ENCODE assay signal across 9 cellular contexts in the genomic region with DNA sequence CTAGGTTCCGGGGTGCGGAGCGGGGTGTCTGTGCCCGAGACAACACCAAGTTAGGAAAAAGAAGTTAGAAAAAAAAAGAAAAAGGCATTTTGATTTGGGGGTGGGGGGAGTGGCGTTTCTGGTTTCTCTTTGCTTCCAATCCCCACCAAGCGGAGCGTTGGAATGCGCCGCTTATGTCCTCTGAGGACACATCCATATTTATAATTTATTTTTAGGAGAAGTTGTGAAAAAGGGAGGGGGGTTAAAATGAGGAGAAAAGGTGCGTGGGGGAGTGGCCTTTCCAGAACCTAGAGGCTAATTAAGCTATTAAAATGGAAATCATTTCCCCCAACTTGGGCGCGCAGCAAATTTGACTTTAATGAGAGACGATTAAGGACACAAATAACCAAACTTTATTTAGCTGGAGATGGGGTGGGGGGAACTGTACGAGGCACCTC.
A peak's percentile ranks its signal among the peaks of the same experiment; 100 is the strongest.
DNase-seq lines count a peak whose midpoint lies in the region; ATAC-seq, FAIRE-seq and TF ChIP-seq lines count a peak whose summit lies in the region.
"Had no signal": no experiment of that assay in that cellular context is flagged by ENCODE, and none has a peak within 500 bp of the region (broad histone marks: within the 10 kb centered on the region; RNA-seq: fewer than 3 reads in every experiment).

No MANE protein-coding gene starts in this region.

- no peaks in the 10 kb centered on the region for H4K20me1 ChIP-seq in hepatocyte (ENCODE audit: insufficient read depth, poor library complexity, severe bottlenecking)

- ATAC-seq in GM19467 (IDR thresholded peaks at IDR 0.05; ENCODE audit: unreplicated experiment) = no peak
- ATAC-seq in HG03097 (IDR thresholded peaks at IDR 0.05; ENCODE audit: low FRiP score, unreplicated experiment) = no peak

- no peaks in the 10 kb centered on the region for H3K9me3 Mint-ChIP-seq in activated CD4-positive, alpha-beta memory T cell treated with anti-CD3 and anti-CD28 coated beads for 36 hours

- peaks cover 10% of the 10 kb centered on the region for H3K27me3 Mint-ChIP-seq in activated CD4-positive, alpha-beta memory T cell treated with anti-CD3 and anti-CD28 coated beads for 36 hours

- H3K27ac ChIP-seq in HEK293 (ENCODE audit: extremely low read depth, low read depth, low read length) (peak overlapping the region; percentile 88; the same call in 1 of the 2 replicates), hepatocyte (no peak overlapping the region), small intestine (ENCODE audit: low read depth in 1 of 2, low read length in 1 of 2) (no peak overlapping the region)
- H3K27ac ChIP-seq: neutrophil had no signal

- peak overlapping the region; percentile 99 for H3K4me2 ChIP-seq in hepatocyte

- H3K36me3 Mint-ChIP-seq in activated CD4-positive, alpha-beta memory T cell treated with anti-CD3 and anti-CD28 coated beads for 36 hours = no peaks in the 10 kb centered on the region

- WGBS in hepatocyte (ENCODE audit: low lambda C conversion rate, missing lambda C conversion rate) = 9% methylated on average over 14 of the region's 14 CpGs
- WGBS in small intestine, 3 donors = 7 to 11% (median 7%) methylated on average over 14 of the region's 14 CpGs

- H3K4me3 Mint-ChIP-seq in activated CD4-positive, alpha-beta memory T cell treated with anti-CD3 and anti-CD28 coated beads for 36 hours = peak overlapping the region; percentile 57

- CTCF ChIA-PET in HEK293 (lab: Yijun Ruan, JAX) = no interaction called here
- CTCF ChIA-PET in activated CD4-positive, alpha-beta memory T cell treated with anti-CD3 and anti-CD28 coated beads for 36 hours (lab: Charles Lee) = no interaction called here

- H3K36me3 ChIP-seq in HEK293 (ENCODE audit: control insufficient read depth in 2 of 2, insufficient read depth in 1 of 2, low read length in 2 of 2) (no peaks in the 10 kb centered on the region), hepatocyte (replicated peaks; ENCODE audit: insufficient read depth, low read depth) (no peaks in the 10 kb centered on the region), small intestine (ENCODE audit: control insufficient read depth in 2 of 2, insufficient read depth in 2 of 2, low read length in 2 of 2) (no peaks in the 10 kb centered on the region)
- H3K36me3 ChIP-seq: neutrophil had no signal

- H3K79me2 ChIP-seq in hepatocyte = peaks cover 28% of the 10 kb centered on the region

- peaks cover 3% of the 10 kb centered on the region; the same call in 1 of the 2 replicates for H3K4me1 ChIP-seq in HEK293 (ENCODE audit: control insufficient read depth, insufficient read depth, low read length)
- H3K4me1 ChIP-seq in hepatocyte (ENCODE audit: insufficient read depth) = peaks cover 5% of the 10 kb centered on the region
- H3K4me1 ChIP-seq in small intestine (ENCODE audit: control insufficient read depth in 2 of 2, insufficient read depth in 1 of 2, low read depth in 1 of 2, low read length in 1 of 2) = peaks cover 2 to 3% of the 10 kb centered on the region in 2 donors

- no peaks in the 10 kb centered on the region for H3K9me2 ChIP-seq in hepatocyte (replicated peaks; ENCODE audit: insufficient read depth)

- no peak overlapping the region for H3K27ac Mint-ChIP-seq in activated CD4-positive, alpha-beta memory T cell treated with anti-CD3 and anti-CD28 coated beads for 36 hours

- TF ChIP-seq CTCF in HEK293 (tag by site-specific recombination; IDR thresholded peaks at IDR 0.05) (no peak), hepatocyte (IDR thresholded peaks at IDR 0.05; ENCODE audit: poor library complexity) (no peak)

- POLR2A ChIA-PET in HEK293 (lab: Yijun Ruan, JAX) = interaction anchor here (0.6 kb wide), 1 partner anchor 464 kb away, joined by 3 read pairs; no protein-coding TSS in a partner anchor
- POLR2A ChIA-PET in activated CD4-positive, alpha-beta memory T cell treated with anti-CD3 and anti-CD28 coated beads for 36 hours (lab: Charles Lee) = no interaction called here

- intact Hi-C loops in activated CD4-positive, alpha-beta memory T cell treated with anti-CD3 and anti-CD28 coated beads for 36 hours (cut with micrococcal nuclease) = no loop called here

- H2AFZ ChIP-seq in hepatocyte = peak overlapping the region; percentile 32

- peaks cover 8% of the 10 kb centered on the region for H3K4me1 Mint-ChIP-seq in activated CD4-positive, alpha-beta memory T cell treated with anti-CD3 and anti-CD28 coated beads for 36 hours (ENCODE audit: low read depth)

- H3K4me3 ChIP-seq in HEK293 (ENCODE audit: low read depth, low read length) = peak overlapping the region; percentile 86
- peak overlapping the region; percentile 97 for H3K4me3 ChIP-seq in hepatocyte
- H3K4me3 ChIP-seq in small intestine (ENCODE audit: low read depth in 1 of 2, low read length in 2 of 2) = peak overlapping the region; percentile 55 to 79

- H3K9me3 ChIP-seq in HEK293 (ENCODE audit: control insufficient read depth, insufficient read depth, low read depth, low read length) (no peaks in the 10 kb centered on the region), hepatocyte (ENCODE audit: low read depth) (no peaks in the 10 kb centered on the region), small intestine (ENCODE audit: control insufficient read depth, low read depth) (no peaks in the 10 kb centered on the region)
- H3K9me3 ChIP-seq: neutrophil had no signal

- no peak for DNase-seq in activated CD4-positive, alpha-beta memory T cell treated with anti-CD3 and anti-CD28 coated beads for 36 hours
- DNase-seq in hepatocyte (ENCODE audit: low spot score) = no peak
- no peak for DNase-seq in small intestine
- no peak for DNase-seq in SHP77 treated with DMSO at 0.1 percent for 48 hours (lab: John Stamatoyannopoulos, UW)
- no peak for DNase-seq in HuH-7 (ENCODE audit: low spot score)

- H3K27me3 ChIP-seq in hepatocyte (no peaks in the 10 kb centered on the region), small intestine (ENCODE audit: control insufficient read depth in 2 of 2, insufficient read depth in 2 of 2, low read length in 2 of 2) (peaks cover 2 to 3% of the 10 kb centered on the region in 2 donors)

- FAIRE-seq in small intestine (lab: Jason Lieb, UNC) = no peak

TF ChIP-seq in HEK293, 187 proteins besides CTCF, POLR2A, EP300 and RAD21 (continues in another document):
- TF ChIP-seq, protein P1, sequence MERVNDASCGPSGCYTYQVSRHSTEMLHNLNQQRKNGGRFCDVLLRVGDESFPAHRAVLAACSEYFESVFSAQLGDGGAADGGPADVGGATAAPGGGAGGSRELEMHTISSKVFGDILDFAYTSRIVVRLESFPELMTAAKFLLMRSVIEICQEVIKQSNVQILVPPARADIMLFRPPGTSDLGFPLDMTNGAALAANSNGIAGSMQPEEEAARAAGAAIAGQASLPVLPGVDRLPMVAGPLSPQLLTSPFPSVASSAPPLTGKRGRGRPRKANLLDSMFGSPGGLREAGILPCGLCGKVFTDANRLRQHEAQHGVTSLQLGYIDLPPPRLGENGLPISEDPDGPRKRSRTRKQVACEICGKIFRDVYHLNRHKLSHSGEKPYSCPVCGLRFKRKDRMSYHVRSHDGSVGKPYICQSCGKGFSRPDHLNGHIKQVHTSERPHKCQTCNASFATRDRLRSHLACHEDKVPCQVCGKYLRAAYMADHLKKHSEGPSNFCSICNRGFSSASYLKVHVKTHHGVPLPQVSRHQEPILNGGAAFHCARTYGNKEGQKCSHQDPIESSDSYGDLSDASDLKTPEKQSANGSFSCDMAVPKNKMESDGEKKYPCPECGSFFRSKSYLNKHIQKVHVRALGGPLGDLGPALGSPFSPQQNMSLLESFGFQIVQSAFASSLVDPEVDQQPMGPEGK (tag by site-specific recombination; IDR thresholded peaks at IDR 0.05) = peak; percentile 33
- no peak for TF ChIP-seq ZNF501 (tag by site-specific recombination; IDR thresholded peaks at IDR 0.05)
- TF ChIP-seq, protein P2, sequence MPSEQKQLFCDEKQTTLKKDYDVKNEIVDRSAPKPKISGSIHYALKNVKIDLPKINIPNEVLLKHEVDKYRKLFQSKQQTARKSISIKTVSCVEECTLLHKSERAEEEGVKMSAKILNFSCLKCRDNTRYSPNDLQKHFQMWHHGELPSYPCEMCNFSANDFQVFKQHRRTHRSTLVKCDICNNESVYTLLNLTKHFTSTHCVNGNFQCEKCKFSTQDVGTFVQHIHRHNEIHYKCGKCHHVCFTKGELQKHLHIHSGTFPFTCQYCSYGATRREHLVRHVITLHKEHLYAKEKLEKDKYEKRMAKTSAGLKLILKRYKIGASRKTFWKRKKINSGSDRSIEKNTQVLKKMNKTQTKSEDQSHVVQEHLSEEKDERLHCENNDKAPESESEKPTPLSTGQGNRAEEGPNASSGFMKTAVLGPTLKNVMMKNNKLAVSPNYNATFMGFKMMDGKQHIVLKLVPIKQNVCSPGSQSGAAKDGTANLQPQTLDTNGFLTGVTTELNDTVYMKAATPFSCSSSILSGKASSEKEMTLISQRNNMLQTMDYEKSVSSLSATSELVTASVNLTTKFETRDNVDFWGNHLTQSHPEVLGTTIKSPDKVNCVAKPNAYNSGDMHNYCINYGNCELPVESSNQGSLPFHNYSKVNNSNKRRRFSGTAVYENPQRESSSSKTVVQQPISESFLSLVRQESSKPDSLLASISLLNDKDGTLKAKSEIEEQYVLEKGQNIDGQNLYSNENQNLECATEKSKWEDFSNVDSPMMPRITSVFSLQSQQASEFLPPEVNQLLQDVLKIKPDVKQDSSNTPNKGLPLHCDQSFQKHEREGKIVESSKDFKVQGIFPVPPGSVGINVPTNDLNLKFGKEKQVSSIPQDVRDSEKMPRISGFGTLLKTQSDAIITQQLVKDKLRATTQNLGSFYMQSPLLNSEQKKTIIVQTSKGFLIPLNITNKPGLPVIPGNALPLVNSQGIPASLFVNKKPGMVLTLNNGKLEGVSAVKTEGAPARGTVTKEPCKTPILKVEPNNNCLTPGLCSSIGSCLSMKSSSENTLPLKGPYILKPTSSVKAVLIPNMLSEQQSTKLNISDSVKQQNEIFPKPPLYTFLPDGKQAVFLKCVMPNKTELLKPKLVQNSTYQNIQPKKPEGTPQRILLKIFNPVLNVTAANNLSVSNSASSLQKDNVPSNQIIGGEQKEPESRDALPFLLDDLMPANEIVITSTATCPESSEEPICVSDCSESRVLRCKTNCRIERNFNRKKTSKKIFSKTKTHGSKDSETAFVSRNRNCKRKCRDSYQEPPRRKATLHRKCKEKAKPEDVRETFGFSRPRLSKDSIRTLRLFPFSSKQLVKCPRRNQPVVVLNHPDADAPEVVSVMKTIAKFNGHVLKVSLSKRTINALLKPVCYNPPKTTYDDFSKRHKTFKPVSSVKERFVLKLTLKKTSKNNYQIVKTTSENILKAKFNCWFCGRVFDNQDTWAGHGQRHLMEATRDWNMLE (tag by site-specific recombination; conservative IDR thresholded peaks at IDR 0.05; ENCODE audit: low read depth) = no peak
- peak; percentile 49 for TF ChIP-seq ZNF335 (tag by site-specific recombination; conservative IDR thresholded peaks at IDR 0.05)
- 0 out of 2 replicates have a peak, but pooled peaks have one; percentile 33 for TF ChIP-seq ZNF341 (tag by site-specific recombination; IDR thresholded peaks at IDR 0.05; ENCODE audit: low read depth)
- TF ChIP-seq ZNF112 (tag by site-specific recombination; IDR thresholded peaks at IDR 0.05) = no peak
- TF ChIP-seq ZNF776 (tag by site-specific recombination; IDR thresholded peaks at IDR 0.05; ENCODE audit: borderline replicate concordance) = no peak
- no peak for TF ChIP-seq SALL2 (tag by site-specific recombination; IDR thresholded peaks at IDR 0.05; ENCODE audit: borderline replicate concordance)
